In the genomic region with DNA sequence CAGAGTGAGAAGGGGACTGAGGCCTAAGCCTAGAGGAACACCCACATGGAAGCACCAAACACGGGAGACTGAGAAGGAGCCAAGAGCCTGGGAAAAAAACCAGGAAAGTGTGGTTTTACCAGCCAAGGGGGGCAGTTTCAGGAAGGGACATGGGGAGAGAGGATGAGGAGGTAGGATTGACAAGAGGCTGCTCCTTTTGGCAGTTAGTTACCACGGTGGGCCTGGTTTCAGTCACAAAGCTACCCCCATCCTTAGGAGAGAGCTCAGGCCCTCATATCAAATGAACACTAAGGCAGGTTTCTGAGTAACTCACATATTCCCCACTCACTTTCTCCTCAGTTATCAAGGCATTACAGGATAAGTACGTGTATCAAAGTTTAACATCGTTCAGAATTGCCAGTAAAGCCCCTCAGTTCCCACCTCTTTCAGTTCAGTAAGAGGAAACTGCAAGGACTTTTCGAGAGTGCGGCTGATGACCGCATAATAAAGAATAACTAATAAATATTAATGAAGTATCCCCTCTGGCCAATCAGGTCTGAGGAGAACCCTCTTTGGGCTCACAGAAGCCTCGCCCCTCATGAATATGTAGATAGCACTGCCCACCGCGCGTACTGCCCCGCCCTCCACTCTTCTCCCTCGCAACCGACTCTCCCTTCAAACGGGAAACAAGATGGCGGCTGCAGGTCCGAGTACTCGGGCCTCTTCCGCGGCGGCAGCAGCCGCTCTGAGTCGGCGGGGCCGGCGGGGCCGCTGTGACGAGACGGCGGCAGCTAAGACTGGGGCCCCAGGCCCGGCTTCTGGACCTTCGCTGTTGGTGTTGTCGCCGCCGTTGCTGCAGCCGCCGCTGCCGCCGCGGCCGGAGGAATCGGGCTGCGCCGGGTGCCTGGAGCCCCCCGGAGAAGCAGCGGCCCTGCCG, we compare ENCODE assay signal across 8 cellular contexts. TPM values are rescaled to one million over a fixed set of nuclear protein-coding genes. Genes with fewer than 3 reads are reported as not detected.
DNase-seq lines count a peak whose midpoint lies in the region; ATAC-seq and TF ChIP-seq lines count a peak whose summit lies in the region.

A gene with protein sequence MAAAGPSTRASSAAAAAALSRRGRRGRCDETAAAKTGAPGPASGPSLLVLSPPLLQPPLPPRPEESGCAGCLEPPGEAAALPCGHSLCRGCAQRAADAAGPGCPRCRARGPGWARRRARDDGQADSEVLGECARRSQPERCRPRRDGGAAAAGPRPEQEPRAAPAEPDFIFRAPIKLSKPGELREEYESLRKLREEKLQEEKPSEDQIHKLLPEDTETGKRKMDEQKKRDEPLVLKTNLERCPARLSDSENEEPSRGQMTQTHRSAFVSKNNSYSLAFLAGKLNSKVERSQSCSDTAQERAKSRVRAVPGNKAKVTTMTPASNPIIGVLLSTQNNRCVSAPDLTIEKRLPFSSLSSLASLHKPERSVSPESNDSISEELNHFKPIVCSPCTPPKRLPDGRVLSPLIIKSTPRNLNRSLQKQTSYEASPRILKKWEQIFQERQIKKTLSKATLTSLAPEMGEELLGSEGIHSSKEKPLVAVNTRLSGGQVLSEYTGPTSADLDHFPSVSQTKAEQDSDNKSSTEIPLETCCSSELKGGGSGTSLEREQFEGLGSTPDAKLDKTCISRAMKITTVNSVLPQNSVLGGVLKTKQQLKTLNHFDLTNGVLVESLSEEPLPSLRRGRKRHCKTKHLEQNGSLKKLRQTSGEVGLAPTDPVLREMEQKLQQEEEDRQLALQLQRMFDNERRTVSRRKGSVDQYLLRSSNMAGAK (plus strand): TSS at position 639 of the 916 bp plus-strand sequence. CDS start 32 bp downstream, at position 671.

- peaks cover 14% of the 10 kb centered on the region for H3K4me1 ChIP-seq in BE2C
- peaks cover 4% of the 10 kb centered on the region for H3K4me1 ChIP-seq in colonic mucosa

- H3K27ac ChIP-seq in colonic mucosa = peak within 1 kb of the TSS; percentile 87

- TF ChIP-seq CTCF in BE2C (IDR thresholded peaks at IDR 0.05; ENCODE audit: low read depth, low read length) (no peak), colonic mucosa (IDR thresholded peaks at IDR 0.05) (no peak)

- H3K9me3 ChIP-seq in BE2C = no peaks in the 10 kb centered on the region
- no peaks in the 10 kb centered on the region for H3K9me3 ChIP-seq in colonic mucosa

- H3K36me3 ChIP-seq in BE2C (no peaks in the 10 kb centered on the region; the same call in 1 of the 2 replicates), colonic mucosa (no peaks in the 10 kb centered on the region)

- H3K9ac ChIP-seq in colonic mucosa (ENCODE audit: low read depth in 2 of 2, low read length in 2 of 2) = peak within 1 kb of the TSS; percentile 79 to 87

- ATAC-seq in HG03460 (IDR thresholded peaks at IDR 0.05; ENCODE audit: unreplicated experiment) (peak; percentile 97), left colon (peak; percentile 96)

- DNase-seq in BE2C (peak; percentile 96), GM19240 (ENCODE audit: insufficient read length, low spot score) (peak; percentile 98), NCI-H526 (lab: John Stamatoyannopoulos, UW) (peak; percentile 95 to 99), colonic mucosa (peak; percentile 95), left colon (peak; percentile 93 to 95)
- peak; percentile 93 for DNase-seq in activated CD4-positive, alpha-beta T cell treated with anti-CD3 and anti-CD28 coated beads for 48 hours
- DNase-seq in stimulated activated CD4-positive, alpha-beta T cell treated with anti-CD3 and anti-CD28 coated beads, Interleukin-1b, Interleukin-23, amount 100 ng/mL, for 48 hours = peak; percentile 90

- H3K4me3 ChIP-seq in BE2C (ENCODE audit: low read depth, low read length) (peak within 1 kb of the TSS; percentile 75), colonic mucosa (peak within 1 kb of the TSS; percentile 80)

- H3K27me3 ChIP-seq in BE2C (no peaks in the 10 kb centered on the region), colonic mucosa (no peaks in the 10 kb centered on the region)

- intact Hi-C loops in colonic mucosa (cut with DNase I) = no loop called here
- intact Hi-C loops in left colon (cut with DNase I, micrococcal nuclease) = loop anchor here in 1 of 2 donors (10.0 kb wide), 2 partner anchors 284 to 354 kb away; a partner anchor contains a TSS

RNA-seq across cellular contexts. Expression of the gene that starts here (rescaled TPM):
- 3.0 TPM for polyA plus RNA-seq in BE2C (2012; ENCODE audit: insufficient read depth, insufficient read length, low read depth)
- total RNA-seq in colonic mucosa = 10 to 100 TPM; 12.4 to 13.2 TPM
- total RNA-seq in left colon = 10 to 100 TPM; 11.2 to 12.6 TPM

Comparison
In these comparisons a context has a peak if more than half of its experiments do, and no peak if none do; other contexts are left out.
1. Peak in every context shown above with its lines: DNase-seq, ATAC-seq, H3K4me3 ChIP-seq and H3K27ac ChIP-seq.